In genomic region chr6:46236752-46237151, GRCh38 we compare ENCODE assay signal across 36 cellular contexts.
"Had no signal": no experiment of that assay in that cellular context is flagged by ENCODE, and none has a peak within 500 bp of the region (broad histone marks: within the 10 kb centered on the region; RNA-seq: fewer than 3 reads in every experiment).

No MANE protein-coding gene starts in this region.

- H3K4me3 Mint-ChIP-seq: activated B cell treated with CpG ODN at 0.5 μM for 24 hours; activated CD4-positive, alpha-beta memory T cell treated with anti-CD3 and anti-CD28 coated beads for 36 hours; activated CD8-positive, alpha-beta memory T cell treated with anti-CD3 and anti-CD28 coated beads, Interleukin-2, amount 10 ng/mL, durations not matched to agents 7 days and 5 days; activated CD8-positive, alpha-beta T cell treated with anti-CD3 and anti-CD28 coated beads, Interleukin-2, amount 10 ng/mL, durations not matched to agents 7 days and 5 days; activated naive CD4-positive, alpha-beta T cell treated with anti-CD3 and anti-CD28 coated beads for 36 hours; activated naive CD4-positive, alpha-beta T cell treated with anti-CD3 and anti-CD28 coated beads, Interleukin-2, amount 50 U/mL, for 24 hours; activated naive CD8-positive, alpha-beta T cell treated with anti-CD3 and anti-CD28 coated beads for 36 hours; activated naive CD8-positive, alpha-beta T cell treated with anti-CD3 and anti-CD28 coated beads, Interleukin-2, amount 50 U/mL, for 24 hours; activated T-helper 1 cell treated with anti-CD3 and anti-CD28 coated beads, Interleukin-12 subunit alpha, Interleukin-12 subunit beta, Interleukin-2, Interleukin-4 antibody, amounts not matched to agents 30 ng/mL and 10 ng/mL and 1 ng/mL, durations not matched to agents 14 hours and 24 hours and 36 hours; brain; central memory CD8-positive, alpha-beta T cell; dendritic cell treated with granulocyte-macrophage colony-stimulating factor and Interleukin-4, amounts not matched to agents 40 ng/mL and 50 ng/mL, for 4 days; endodermal cell; T-helper 17 cell; T-helper 2 cell treated with Interferon-gamma antibody and Interleukin-4, amounts not matched to agents 5 μg/mL and 100 μg/mL, for 36 hours had no signal

- H3K27ac ChIP-seq: adrenal gland, breast epithelium, cardiac muscle cell, WERI-Rb-1 had no signal

- H3K27me3 Mint-ChIP-seq: dendritic cell treated with granulocyte-macrophage colony-stimulating factor and Interleukin-4, amounts not matched to agents 40 ng/mL and 50 ng/mL, for 4 days had no signal

- H3K4me3 ChIP-seq: adrenal gland, breast epithelium, cardiac muscle cell, coronary artery, dorsolateral prefrontal cortex had no signal

- ATAC-seq: activated CD4-positive, CD25-positive, alpha-beta regulatory T cell treated with anti-CD3 and anti-CD28 coated beads, Interleukin-2, amount 50 U/mL, for 24 hours; activated CD8-positive, alpha-beta memory T cell treated with anti-CD3 and anti-CD28 coated beads, Interleukin-2, amount 10 ng/mL, durations not matched to agents 7 days and 5 days; activated CD8-positive, alpha-beta T cell treated with anti-CD3 and anti-CD28 coated beads, Interleukin-2, amount 10 ng/mL, durations not matched to agents 7 days and 5 days; activated naive CD8-positive, alpha-beta T cell treated with anti-CD3 and anti-CD28 coated beads, Interleukin-2, amount 50 U/mL, for 24 hours; esophagus mucosa; T-helper 17 cell had no signal

- FAIRE-seq: frontal cortex had no signal

- H3K27ac Mint-ChIP-seq: activated B cell treated with CpG ODN at 0.5 μM for 24 hours; activated CD4-positive, alpha-beta memory T cell treated with anti-CD3 and anti-CD28 coated beads for 36 hours; activated CD8-positive, alpha-beta memory T cell treated with anti-CD3 and anti-CD28 coated beads, Interleukin-2, amount 10 ng/mL, durations not matched to agents 7 days and 5 days; activated CD8-positive, alpha-beta T cell treated with anti-CD3 and anti-CD28 coated beads, Interleukin-2, amount 10 ng/mL, durations not matched to agents 7 days and 5 days; activated naive CD4-positive, alpha-beta T cell treated with anti-CD3 and anti-CD28 coated beads for 36 hours; activated naive CD4-positive, alpha-beta T cell treated with anti-CD3 and anti-CD28 coated beads, Interleukin-2, amount 50 U/mL, for 24 hours; activated naive CD8-positive, alpha-beta T cell treated with anti-CD3 and anti-CD28 coated beads for 36 hours; activated naive CD8-positive, alpha-beta T cell treated with anti-CD3 and anti-CD28 coated beads, Interleukin-2, amount 50 U/mL, for 24 hours; activated T-helper 1 cell treated with anti-CD3 and anti-CD28 coated beads, Interleukin-12 subunit alpha, Interleukin-12 subunit beta, Interleukin-2, Interleukin-4 antibody, amounts not matched to agents 30 ng/mL and 10 ng/mL and 1 ng/mL, durations not matched to agents 14 hours and 24 hours and 36 hours; activated T-helper 2 cell treated with anti-CD3 and anti-CD28 coated beads, Interferon-gamma antibody, Interleukin-2, Interleukin-4, amounts not matched to agents 10 μg/mL and 5 μg/mL and 100 μg/mL, durations not matched to agents 14 hours and 24 hours and 36 hours; brain; dendritic cell treated with granulocyte-macrophage colony-stimulating factor and Interleukin-4, amounts not matched to agents 40 ng/mL and 50 ng/mL, for 4 days; endodermal cell; T-helper 17 cell; T-helper 2 cell treated with Interferon-gamma antibody and Interleukin-4, amounts not matched to agents 5 μg/mL and 100 μg/mL, for 36 hours had no signal

- H3K9me3 ChIP-seq: adrenal gland, breast epithelium had no signal

- DNase-seq: activated B cell treated with CpG ODN at 0.5 μM for 24 hours; activated CD4-positive, alpha-beta memory T cell treated with anti-CD3 and anti-CD28 coated beads for 36 hours; activated CD4-positive, alpha-beta T cell treated with anti-CD3 and anti-CD28 coated beads for 48 hours; activated CD8-positive, alpha-beta memory T cell treated with anti-CD3 and anti-CD28 coated beads, Interleukin-2, amount 10 ng/mL, durations not matched to agents 7 days and 5 days; activated CD8-positive, alpha-beta memory T cell treated with anti-CD3 and anti-CD28 coated beads, Interleukin-2, amount 50 U/mL, for 4 hours; activated CD8-positive, alpha-beta T cell treated with anti-CD3 and anti-CD28 coated beads, Interleukin-2, amount 10 ng/mL, durations not matched to agents 7 days and 5 days; activated effector memory CD4-positive, alpha-beta T cell treated with anti-CD3 and anti-CD28 coated beads, Interleukin-2, amount 50 U/mL, for 16 hours; activated naive CD4-positive, alpha-beta T cell treated with anti-CD3 and anti-CD28 coated beads for 36 hours; activated naive CD8-positive, alpha-beta T cell treated with anti-CD3 and anti-CD28 coated beads for 36 hours; activated naive CD8-positive, alpha-beta T cell treated with anti-CD3 and anti-CD28 coated beads, Interleukin-2, amount 50 U/mL, for 24 hours; activated T-cell treated with anti-CD3 and anti-CD28 coated beads, Interleukin-2, amount 50 U/mL, for 1 hour; activated T-cell treated with anti-CD3 and anti-CD28 coated beads, Interleukin-2, amount 50 U/mL, for 48 hours; adrenal gland; amygdala; aorta; dorsolateral prefrontal cortex; effector memory CD4-positive, alpha-beta T cell; endodermal cell; foreskin fibroblast; T-helper 1 cell; T-helper 17 cell; T1000; WERI-Rb-1 had no signal

- H3K4me1 Mint-ChIP-seq: activated B cell treated with CpG ODN at 0.5 μM for 24 hours; activated CD8-positive, alpha-beta memory T cell treated with anti-CD3 and anti-CD28 coated beads, Interleukin-2, amount 10 ng/mL, durations not matched to agents 7 days and 5 days; activated naive CD4-positive, alpha-beta T cell treated with anti-CD3 and anti-CD28 coated beads, Interleukin-2, amount 50 U/mL, for 24 hours; activated naive CD8-positive, alpha-beta T cell treated with anti-CD3 and anti-CD28 coated beads for 36 hours; activated naive CD8-positive, alpha-beta T cell treated with anti-CD3 and anti-CD28 coated beads, Interleukin-2, amount 50 U/mL, for 24 hours; central memory CD8-positive, alpha-beta T cell; endodermal cell; T-helper 17 cell had no signal

- H3K4me1 ChIP-seq: breast epithelium had no signal

- H3K9me3 Mint-ChIP-seq: activated B cell treated with CpG ODN at 0.5 μM for 24 hours; activated CD4-positive, alpha-beta memory T cell treated with anti-CD3 and anti-CD28 coated beads for 36 hours; activated naive CD4-positive, alpha-beta T cell treated with anti-CD3 and anti-CD28 coated beads for 36 hours; activated naive CD4-positive, alpha-beta T cell treated with anti-CD3 and anti-CD28 coated beads, Interleukin-2, amount 50 U/mL, for 24 hours; activated naive CD8-positive, alpha-beta T cell treated with anti-CD3 and anti-CD28 coated beads for 36 hours; activated naive CD8-positive, alpha-beta T cell treated with anti-CD3 and anti-CD28 coated beads, Interleukin-2, amount 50 U/mL, for 24 hours; activated T-helper 1 cell treated with anti-CD3 and anti-CD28 coated beads, Interleukin-12 subunit alpha, Interleukin-12 subunit beta, Interleukin-2, Interleukin-4 antibody, amounts not matched to agents 30 ng/mL and 10 ng/mL and 1 ng/mL, durations not matched to agents 14 hours and 24 hours and 36 hours; activated T-helper 2 cell treated with anti-CD3 and anti-CD28 coated beads, Interferon-gamma antibody, Interleukin-2, Interleukin-4, amounts not matched to agents 10 μg/mL and 5 μg/mL and 100 μg/mL, durations not matched to agents 14 hours and 24 hours and 36 hours; central memory CD8-positive, alpha-beta T cell; dendritic cell treated with granulocyte-macrophage colony-stimulating factor and Interleukin-4, amounts not matched to agents 40 ng/mL and 50 ng/mL, for 4 days; T-helper 2 cell treated with Interferon-gamma antibody and Interleukin-4, amounts not matched to agents 5 μg/mL and 100 μg/mL, for 36 hours had no signal

- H3K36me3 ChIP-seq: adrenal gland, breast epithelium, WERI-Rb-1 had no signal

- H3K27me3 ChIP-seq: adrenal gland, breast epithelium, cardiac muscle cell, dorsolateral prefrontal cortex had no signal

- H3K36me3 Mint-ChIP-seq: activated CD4-positive, alpha-beta memory T cell treated with anti-CD3 and anti-CD28 coated beads for 36 hours; activated CD8-positive, alpha-beta memory T cell treated with anti-CD3 and anti-CD28 coated beads, Interleukin-2, amount 10 ng/mL, durations not matched to agents 7 days and 5 days; activated naive CD4-positive, alpha-beta T cell treated with anti-CD3 and anti-CD28 coated beads, Interleukin-2, amount 50 U/mL, for 24 hours; activated naive CD8-positive, alpha-beta T cell treated with anti-CD3 and anti-CD28 coated beads for 36 hours had no signal
